ENCODE assay signal across 26 cellular contexts in genomic region chr11:96357794-96358193, GRCh38. TPM values are rescaled to one million over a fixed set of nuclear protein-coding genes. Genes with fewer than 3 reads are reported as not detected.
A peak's percentile ranks its signal among the peaks of the same experiment; 100 is the strongest.
DNase-seq lines count a peak whose midpoint lies in the region; ATAC-seq and FAIRE-seq lines count a peak whose summit lies in the region.
"Had no signal": no experiment of that assay in that cellular context is flagged by ENCODE, and none has a peak within 500 bp of the region (broad histone marks: within the 10 kb centered on the region; RNA-seq: fewer than 3 reads in every experiment).

No MANE protein-coding gene starts in this region.

- H3K4me1 Mint-ChIP-seq in activated CD4-positive, alpha-beta T cell treated with anti-CD3 and anti-CD28 coated beads for 36 hours = peaks cover 20% of the 10 kb centered on the region
- peaks cover 0 to 18% of the 10 kb centered on the region in 2 donors for H3K4me1 Mint-ChIP-seq in effector memory CD8-positive, alpha-beta T cell (ENCODE audit: low read depth in 2 of 2)

- H3K36me3 Mint-ChIP-seq in activated CD4-positive, alpha-beta T cell treated with anti-CD3 and anti-CD28 coated beads for 36 hours (ENCODE audit: low read depth) = peaks cover 48% of the 10 kb centered on the region
- peaks cover 15% of the 10 kb centered on the region for H3K36me3 Mint-ChIP-seq in effector memory CD8-positive, alpha-beta T cell (ENCODE audit: insufficient read depth)

- no peak overlapping the region for H3K4me3 ChIP-seq in SJCRH30
- H3K4me3 ChIP-seq: BLaER1 treated with 17β-estradiol and CSF1 and Interleukin-3, amounts not matched to agents 10 nM and 100 nM; coronary artery; left lung; Peyer's patch; right atrium auricular region; stomach; upper lobe of left lung had no signal

- peak overlapping the region; percentile 34 for H3K27ac Mint-ChIP-seq in activated CD4-positive, alpha-beta T cell treated with anti-CD3 and anti-CD28 coated beads for 36 hours
- peak overlapping the region in 1 of 2 donors; percentile 68 for H3K27ac Mint-ChIP-seq in effector memory CD8-positive, alpha-beta T cell
- H3K27ac Mint-ChIP-seq: activated CD4-positive, alpha-beta memory T cell treated with anti-CD3 and anti-CD28 coated beads for 36 hours had no signal

- no peaks in the 10 kb centered on the region for H3K9me3 ChIP-seq in SJCRH30 (replicated peaks)
- H3K9me3 ChIP-seq: BLaER1 treated with 17β-estradiol and CSF1 and Interleukin-3, amounts not matched to agents 10 nM and 100 nM; left lung; Peyer's patch; right atrium auricular region; stomach; upper lobe of left lung had no signal

- POLR2A ChIA-PET in activated CD4-positive, alpha-beta T cell treated with anti-CD3 and anti-CD28 coated beads for 36 hours (lab: Charles Lee) = no interaction called here

- peak; percentile 16 for DNase-seq in activated CD4-positive, alpha-beta T cell treated with anti-CD3 and anti-CD28 coated beads for 36 hours
- no peak for DNase-seq in activated CD4-positive, alpha-beta T cell treated with anti-CD3 and anti-CD28 coated beads, Interleukin-2, amount 50 U/mL, for 1 hour
- DNase-seq in GM19239 (ENCODE audit: insufficient read length, low spot score) (no peak), OCI-M1 (lab: John Stamatoyannopoulos, UW) (no peak), SJCRH30 (no peak), GM19238 (ENCODE audit: insufficient read length, low spot score) (no peak)
- no peak for DNase-seq in effector memory CD8-positive, alpha-beta T cell
- DNase-seq: activated CD4-positive, alpha-beta memory T cell treated with anti-CD3 and anti-CD28 coated beads for 36 hours; activated gamma-delta T cell; DMS 273 treated with DMSO at 0.1 percent for 48 hours; foreskin keratinocyte; GOT3; left lung; NCI-H1417 treated with DMSO at 0.1 percent for 48 hours; NCI-H2171; NCI-H82; occipital lobe; Peyer's patch; stomach; upper lobe of left lung had no signal

- peak; percentile 72 for ATAC-seq in activated CD4-positive, alpha-beta T cell treated with anti-CD3 and anti-CD28 coated beads for 36 hours
- ATAC-seq in HG03565 (IDR thresholded peaks at IDR 0.05; ENCODE audit: unreplicated experiment) = peak; percentile 54
- ATAC-seq in effector memory CD8-positive, alpha-beta T cell (replicated peaks) = peak; percentile 46
- ATAC-seq: foreskin keratinocyte, left lung, SK-N-SH treated with all-trans-retinoic acid at 6 μM for 48 hours had no signal

- no peaks in the 10 kb centered on the region; the same call in 1 of the 2 replicates for H3K36me3 ChIP-seq in SJCRH30

- no peaks in the 10 kb centered on the region for H3K27me3 Mint-ChIP-seq in activated CD4-positive, alpha-beta T cell treated with anti-CD3 and anti-CD28 coated beads for 36 hours
- no peaks in the 10 kb centered on the region for H3K27me3 Mint-ChIP-seq in effector memory CD8-positive, alpha-beta T cell
- H3K27me3 Mint-ChIP-seq: activated CD4-positive, alpha-beta memory T cell treated with anti-CD3 and anti-CD28 coated beads for 36 hours had no signal

- H3K27me3 ChIP-seq in SJCRH30 = no peaks in the 10 kb centered on the region
- H3K27me3 ChIP-seq: BLaER1 treated with 17β-estradiol and CSF1 and Interleukin-3, amounts not matched to agents 10 nM and 100 nM; foreskin keratinocyte; left lung; Peyer's patch; right atrium auricular region; stomach; upper lobe of left lung had no signal

- H3K4me1 ChIP-seq in SJCRH30 = no peaks in the 10 kb centered on the region
- H3K4me1 ChIP-seq: foreskin keratinocyte, left lung, Peyer's patch, right atrium auricular region, stomach, upper lobe of left lung had no signal

- intact Hi-C loops in activated CD4-positive, alpha-beta T cell treated with anti-CD3 and anti-CD28 coated beads for 36 hours (cut with DNase I, micrococcal nuclease) = no loop called here

- no peaks in the 10 kb centered on the region for H3K9me3 Mint-ChIP-seq in activated CD4-positive, alpha-beta T cell treated with anti-CD3 and anti-CD28 coated beads for 36 hours (ENCODE audit: low read depth)
- H3K9me3 Mint-ChIP-seq in effector memory CD8-positive, alpha-beta T cell = no peaks in the 10 kb centered on the region
- H3K9me3 Mint-ChIP-seq: activated CD4-positive, alpha-beta memory T cell treated with anti-CD3 and anti-CD28 coated beads for 36 hours had no signal

- FAIRE-seq in GM19239 (lab: Jason Lieb, UNC) = peak; percentile 35
- FAIRE-seq: endothelial cell of umbilical vein had no signal

- no peak overlapping the region for H3K4me3 Mint-ChIP-seq in activated CD4-positive, alpha-beta T cell treated with anti-CD3 and anti-CD28 coated beads for 36 hours
- H3K4me3 Mint-ChIP-seq in effector memory CD8-positive, alpha-beta T cell = no peak overlapping the region
- H3K4me3 Mint-ChIP-seq: activated CD4-positive, alpha-beta memory T cell treated with anti-CD3 and anti-CD28 coated beads for 36 hours had no signal

- no peak overlapping the region for H3K27ac ChIP-seq in SJCRH30
- H3K27ac ChIP-seq: BLaER1 treated with 17β-estradiol and CSF1 and Interleukin-3, amounts not matched to agents 10 nM and 100 nM; coronary artery; foreskin keratinocyte; left lung; Peyer's patch; right atrium auricular region; stomach; upper lobe of left lung had no signal

- CTCF ChIA-PET in activated CD4-positive, alpha-beta T cell treated with anti-CD3 and anti-CD28 coated beads for 36 hours (lab: Charles Lee) = interaction anchor here (0.6 to 2.3 kb wide), 3 partner anchors 14 to 423 kb away, joined by 3 to 13 read pairs (median 4); partner anchors contain the start of gene MAML2

RNA-seq across cellular contexts. Expression of gene MAML2, which starts 14.8 kb away (rescaled TPM):
- total RNA-seq in activated CD4-positive, alpha-beta T cell treated with anti-CD3 and anti-CD28 coated beads for 36 hours = 10 to 100 TPM; 23.9 to 37.1 TPM
- 2.1 and 2.2 TPM in 2 replicates for total RNA-seq in SJCRH30 (2014; rRNA removed; shearing (Covaris generic))

RNA-seq across cellular contexts. Expression of gene CCDC82, which starts 31.9 kb away (rescaled TPM):
- 10 to 100 TPM; 32.1 to 38.3 TPM for total RNA-seq in activated CD4-positive, alpha-beta T cell treated with anti-CD3 and anti-CD28 coated beads for 36 hours
- total RNA-seq in SJCRH30 (2014; rRNA removed; shearing (Covaris generic)) = 11.3 and 16.5 TPM in 2 replicates

RNA-seq across cellular contexts. Expression of gene JRKL, which starts 32.0 kb away (rescaled TPM):
- 10 to 100 TPM; 12.9 to 15.7 TPM for total RNA-seq in activated CD4-positive, alpha-beta T cell treated with anti-CD3 and anti-CD28 coated beads for 36 hours
- 3.7 and 4.8 TPM in 2 replicates for total RNA-seq in SJCRH30 (2014; rRNA removed; shearing (Covaris generic))
